ENCODE assay signal across 12 cellular contexts in the genomic region with DNA sequence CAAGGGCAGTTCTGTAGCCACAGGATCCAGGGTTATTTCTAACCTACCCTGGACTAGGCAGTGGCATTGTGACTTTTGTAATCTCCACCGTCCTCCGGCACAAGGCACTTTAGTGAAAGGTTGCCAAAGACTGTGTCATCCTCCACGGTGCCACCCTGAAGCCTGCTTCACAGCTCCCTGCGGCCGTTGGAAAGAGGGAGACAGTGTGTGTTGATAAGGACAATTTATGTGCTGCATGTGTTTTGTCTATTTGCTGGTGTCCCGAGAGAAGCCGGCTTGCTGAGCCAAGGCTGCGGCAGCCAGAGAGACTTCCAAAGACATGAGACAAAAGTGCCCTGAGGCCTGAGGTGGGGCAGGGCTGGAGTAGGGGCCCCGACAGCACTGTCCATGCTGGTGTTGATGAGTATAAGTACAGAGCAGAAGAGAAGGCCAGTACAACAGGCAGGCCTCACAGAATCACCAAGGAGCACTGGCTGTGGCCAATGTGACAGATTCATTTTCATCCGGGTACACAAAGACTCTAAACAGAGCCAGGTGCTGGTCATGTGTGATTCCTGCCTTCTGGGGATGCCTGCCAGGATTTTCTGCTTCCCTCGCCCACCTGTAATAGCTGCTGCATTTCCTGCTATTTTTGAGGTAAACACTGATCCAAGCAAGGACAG. TPM values are rescaled to one million over a fixed set of nuclear protein-coding genes. Genes with fewer than 3 reads are reported as not detected.
DNase-seq lines count a peak whose midpoint lies in the region; ATAC-seq and TF ChIP-seq lines count a peak whose summit lies in the region.
"Had no signal": no experiment of that assay in that cellular context is flagged by ENCODE, and none has a peak within 500 bp of the region (broad histone marks: within the 10 kb centered on the region; RNA-seq: fewer than 3 reads in every experiment).

No MANE protein-coding gene starts in this region.

- H3K27me3 ChIP-seq in adrenal gland: peaks cover 5% of the 10 kb centered on the region
- no peaks in the 10 kb centered on the region for H3K27me3 ChIP-seq in right cardiac atrium (ENCODE audit: control insufficient read depth, insufficient read depth)
- no peaks in the 10 kb centered on the region for H3K27me3 ChIP-seq in testis

- H3K9me3 ChIP-seq in adrenal gland (replicated peaks in 1 of 3): no peaks in the 10 kb centered on the region
- no peaks in the 10 kb centered on the region for H3K9me3 ChIP-seq in right cardiac atrium (ENCODE audit: control insufficient read depth, low read length)
- no peaks in the 10 kb centered on the region for H3K9me3 ChIP-seq in testis

- no peak for TF ChIP-seq CTCF in adrenal gland (IDR thresholded peaks at IDR 0.05)
- TF ChIP-seq CTCF in testis (IDR thresholded peaks at IDR 0.05): no peak

- CTCF ChIA-PET in activated CD4-positive, alpha-beta T cell treated with anti-CD3 and anti-CD28 coated beads for 36 hours (lab: Charles Lee): no interaction called here

- H3K36me3 ChIP-seq in adrenal gland (replicated peaks in 1 of 2) (no peaks in the 10 kb centered on the region), testis (ENCODE audit: low read depth, missing control alignments) (no peaks in the 10 kb centered on the region)

- DNase-seq in NCI-H2107 treated with DMSO at 0.1 percent for 48 hours (lab: John Stamatoyannopoulos, UW; ENCODE audit: unreplicated experiment) (peak; percentile 28), NCI-H2107 (lab: John Stamatoyannopoulos, UW) (no peak), adrenal gland (peak; percentile 41 to 82 (median 60)), right cardiac atrium (peak; percentile 26 to 69 (median 53)), testis (peak; percentile 44), T-helper 9 cell (no peak)
- DNase-seq in activated CD4-positive, alpha-beta T cell treated with anti-CD3 and anti-CD28 coated beads for 36 hours: no peak
- DNase-seq: effector memory CD8-positive, alpha-beta T cell; MM.1S; stimulated activated naive CD4-positive, alpha-beta T cell treated with Interleukin-2 at 50 U/mL for 16 hours had no signal

- H3K9me3 Mint-ChIP-seq in activated CD4-positive, alpha-beta T cell treated with anti-CD3 and anti-CD28 coated beads for 36 hours (ENCODE audit: low read depth): no peaks in the 10 kb centered on the region
- H3K9me3 Mint-ChIP-seq: effector memory CD8-positive, alpha-beta T cell; nephron had no signal

- no peak overlapping the region for H3K4me3 Mint-ChIP-seq in activated CD4-positive, alpha-beta T cell treated with anti-CD3 and anti-CD28 coated beads for 36 hours
- H3K4me3 Mint-ChIP-seq: effector memory CD8-positive, alpha-beta T cell; nephron had no signal

- TF ChIP-seq POLR2A in adrenal gland (IDR thresholded peaks at IDR 0.05) (no peak), testis (IDR thresholded peaks at IDR 0.05) (no peak)

- H3K36me3 Mint-ChIP-seq in activated CD4-positive, alpha-beta T cell treated with anti-CD3 and anti-CD28 coated beads for 36 hours (ENCODE audit: low read depth): no peaks in the 10 kb centered on the region

- intact Hi-C loops in adrenal gland (cut with DNase I): no loop called here
- intact Hi-C loops in right cardiac atrium (cut with DNase I): no loop called here
- intact Hi-C loops in testis (cut with DNase I; ENCODE audit: low total_unique reads): no loop called here
- intact Hi-C loops in activated CD4-positive, alpha-beta T cell treated with anti-CD3 and anti-CD28 coated beads for 36 hours (cut with DNase I, micrococcal nuclease): no loop called here

- peaks cover 3% of the 10 kb centered on the region for H3K27me3 Mint-ChIP-seq in activated CD4-positive, alpha-beta T cell treated with anti-CD3 and anti-CD28 coated beads for 36 hours

- WGBS in adrenal gland, 4 donors: 36 to 65% (median 42%) methylated on average over 8 to 11 of the region's 11 CpGs
- 35% methylated on average over 11 of the region's 11 CpGs for WGBS in right cardiac atrium
- 45 to 49% methylated on average over 7 to 11 of the region's 11 CpGs for WGBS in testis, 2 donors

- H3K27ac Mint-ChIP-seq in activated CD4-positive, alpha-beta T cell treated with anti-CD3 and anti-CD28 coated beads for 36 hours: no peak overlapping the region
- H3K27ac Mint-ChIP-seq: effector memory CD8-positive, alpha-beta T cell had no signal

- H3K4me3 ChIP-seq in adrenal gland: no peak overlapping the region
- H3K4me3 ChIP-seq in right cardiac atrium (ENCODE audit: low read length): no peak overlapping the region
- no peak overlapping the region for H3K4me3 ChIP-seq in testis

- no peaks in the 10 kb centered on the region for H3K4me1 Mint-ChIP-seq in activated CD4-positive, alpha-beta T cell treated with anti-CD3 and anti-CD28 coated beads for 36 hours

- ATAC-seq in right cardiac atrium: peak; percentile 55 to 83
- ATAC-seq in activated CD4-positive, alpha-beta T cell treated with anti-CD3 and anti-CD28 coated beads for 36 hours: no peak
- no peak for ATAC-seq in GM18870 (IDR thresholded peaks at IDR 0.05; ENCODE audit: unreplicated experiment)
- ATAC-seq: effector memory CD8-positive, alpha-beta T cell had no signal

- POLR2A ChIA-PET in activated CD4-positive, alpha-beta T cell treated with anti-CD3 and anti-CD28 coated beads for 36 hours (lab: Charles Lee): no interaction called here

- no peak overlapping the region for H3K27ac ChIP-seq in adrenal gland
- H3K27ac ChIP-seq in right cardiac atrium (ENCODE audit: low read length): peak overlapping the region; percentile 76
- no peak overlapping the region for H3K27ac ChIP-seq in testis

- H3K4me1 ChIP-seq in adrenal gland (replicated peaks in 1 of 2): peaks cover 0 to 6% of the 10 kb centered on the region in 2 donors
- H3K4me1 ChIP-seq in right cardiac atrium (ENCODE audit: control insufficient read depth, insufficient read depth, low read length): peaks cover 24% of the 10 kb centered on the region
- H3K4me1 ChIP-seq in testis: peaks cover 12% of the 10 kb centered on the region

RNA-seq across cellular contexts. Expression of a gene that starts 40.8 kb away (rescaled TPM):
- total RNA-seq in adrenal gland: 10 to 100 TPM in 1 of 8 donors, 1 to 10 TPM in 7; 1.4 to 15.1 (median 7.4) TPM
- polyA plus RNA-seq in adrenal gland: 1 to 10 TPM; 3.8 to 4.5 (median 4.0) TPM
- total RNA-seq in right cardiac atrium: 10 to 100 TPM; 17.5 to 32.2 (median 25.5) TPM
- 18.4 TPM for polyA plus RNA-seq in right cardiac atrium
- total RNA-seq in testis: 100 to 1,000 TPM in 1 of 2 donors, 10 to 100 TPM in 1; 73.9 to 106 TPM
- polyA plus RNA-seq in testis (ENCODE audit: insufficient read depth, low read depth, low replicate concordance): 39.2 TPM
- total RNA-seq in activated CD4-positive, alpha-beta T cell treated with anti-CD3 and anti-CD28 coated beads for 36 hours: 1 to 10 TPM; 6.9 to 8.8 TPM

Comparison
In these comparisons a context has a peak if more than half of its experiments do, and no peak if none do; other contexts are left out.
1. DNase-seq: peak in NCI-H2107 treated with DMSO at 0.1 percent for 48 hours (single experiment), adrenal gland (7 of 7), right cardiac atrium (3 of 3) and testis (single experiment); none in NCI-H2107 (single experiment), T-helper 9 cell (single experiment) and activated CD4-positive, alpha-beta T cell treated with anti-CD3 and anti-CD28 coated beads for 36 hours (single experiment).
2. ATAC-seq: peak in right cardiac atrium (2 of 2); none in activated CD4-positive, alpha-beta T cell treated with anti-CD3 and anti-CD28 coated beads for 36 hours (single experiment) and GM18870 (single experiment).